1 cellular context compared by ENCODE assay signal in genomic region chr2:46329803-46330775, GRCh38.
TF ChIP-seq lines count a peak whose summit lies in the region.

No MANE protein-coding gene starts in this region.

TF ChIP-seq in GM23338, 12 proteins besides CTCF, POLR2A, EP300 and RAD21 (continued from another document):
- TF ChIP-seq ZNF462 (CRISPR knock-in tag; IDR thresholded peaks at IDR 0.05) = no peak
- TF ChIP-seq EZH2 (IDR thresholded peaks at IDR 0.05; ENCODE audit: low read depth, unreplicated experiment) = no peak
- no peak for TF ChIP-seq JUNB (IDR thresholded peaks at IDR 0.05; ENCODE audit: unreplicated experiment)
- no peak for TF ChIP-seq EZH2phosphoT487 (IDR thresholded peaks at IDR 0.05; ENCODE audit: unreplicated experiment)
- no peak for TF ChIP-seq ZNF331 (CRISPR knock-in tag; IDR thresholded peaks at IDR 0.05; ENCODE audit: low read depth)
- TF ChIP-seq ZNF114 (CRISPR knock-in tag; IDR thresholded peaks at IDR 0.05) = no peak
